ENCODE assay signal across 21 cellular contexts in genomic region chr3:112352720-112353119, GRCh38. TPM values are rescaled to one million over a fixed set of nuclear protein-coding genes. Genes with fewer than 3 reads are reported as not detected.
DNase-seq lines count a peak whose midpoint lies in the region; ATAC-seq and TF ChIP-seq lines count a peak whose summit lies in the region.
"Had no signal": no experiment of that assay in that cellular context is flagged by ENCODE, and none has a peak within 500 bp of the region (broad histone marks: within the 10 kb centered on the region; RNA-seq: fewer than 3 reads in every experiment).

No MANE protein-coding gene starts in this region.

- H3K9me3 ChIP-seq in left ventricle myocardium inferior (replicated peaks) = no peaks in the 10 kb centered on the region
- no peaks in the 10 kb centered on the region for H3K9me3 ChIP-seq in HUES6 (ENCODE audit: control insufficient read depth, insufficient read depth, low read depth, low read length)
- no peaks in the 10 kb centered on the region for H3K9me3 ChIP-seq in thoracic aorta
- H3K9me3 ChIP-seq: Caco-2, MG63 had no signal

- H3K36me3 ChIP-seq in left ventricle myocardium inferior (no peaks in the 10 kb centered on the region), HUES6 (ENCODE audit: control insufficient read depth, insufficient read depth, low read length) (peaks cover 67% of the 10 kb centered on the region), thoracic aorta (peaks cover 13% of the 10 kb centered on the region)
- H3K36me3 ChIP-seq: MG63 had no signal

- H3K9ac ChIP-seq in HUES6 (ENCODE audit: low read length) = no peak overlapping the region
- H3K9ac ChIP-seq: GM23248 had no signal

- no peak for ATAC-seq in Right ventricle myocardium superior (ENCODE audit: poor library complexity)
- ATAC-seq in thoracic aorta (ENCODE audit: insufficient number of reproducible peaks, low FRiP score, low read depth) = no peak

- H3K27ac ChIP-seq in left ventricle myocardium inferior (replicated peaks) = peak overlapping the region; percentile 82
- peak overlapping the region; percentile 10; the same call in 1 of the 2 replicates for H3K27ac ChIP-seq in HUES6 (ENCODE audit: low read depth, low read length)
- H3K27ac ChIP-seq in thoracic aorta = peak overlapping the region; percentile 68 to 72
- H3K27ac ChIP-seq: GM23248, PC-9 had no signal

- H3K4me1 ChIP-seq in left ventricle myocardium inferior (peaks cover 46% of the 10 kb centered on the region), HUES6 (ENCODE audit: control insufficient read depth, insufficient read depth, low read length) (peaks cover 72% of the 10 kb centered on the region), thoracic aorta (ENCODE audit: control insufficient read depth in 1 of 2, low read depth in 2 of 2) (peaks cover 11 to 38% of the 10 kb centered on the region in 2 donors)
- H3K4me1 ChIP-seq: Caco-2 had no signal

- DNase-seq in left ventricle myocardium inferior (no peak), Right ventricle myocardium superior (no peak), fibroblast of the aortic adventitia (ENCODE audit: low read depth) (peak; percentile 36), thoracic aorta (ENCODE audit: low spot score) (no peak), HPDE6-E6E7 (ENCODE audit: extremely low spot score) (no peak), RPMI8226 (no peak)
- DNase-seq in activated CD8-positive, alpha-beta memory T cell treated with anti-CD3 and anti-CD28 coated beads for 24 hours = no peak
- DNase-seq: Caco-2; CD4-positive, alpha-beta T cell; GDM1; GM23248; Kasumi-1; MG63; NCI-H1048; NCI-H1436; NCI-H1930; NCI-H345; NCI-H524 treated with DMSO at 0.1 percent for 48 hours; PC-9 had no signal

- H3K27me3 ChIP-seq in left ventricle myocardium inferior (ENCODE audit: low read depth) = no peaks in the 10 kb centered on the region
- no peaks in the 10 kb centered on the region for H3K27me3 ChIP-seq in HUES6 (ENCODE audit: control insufficient read depth, insufficient read depth, low read length)
- H3K27me3 ChIP-seq in thoracic aorta (replicated peaks; ENCODE audit: insufficient read depth) = no peaks in the 10 kb centered on the region

- intact Hi-C loops in left ventricle myocardium inferior (cut with micrococcal nuclease) = no loop called here
- intact Hi-C loops in Right ventricle myocardium superior (cut with DNase I) = no loop called here

- H3K4me3 ChIP-seq in left ventricle myocardium inferior (no peak overlapping the region), HUES6 (ENCODE audit: low read depth, low read length) (no peak overlapping the region), fibroblast of the aortic adventitia (ENCODE audit: low read depth, low read length) (no peak overlapping the region), thoracic aorta (no peak overlapping the region)
- H3K4me3 ChIP-seq: GM23248, MG63, PC-9 had no signal

- TF ChIP-seq CTCF in left ventricle myocardium inferior (IDR thresholded peaks at IDR 0.05; ENCODE audit: borderline replicate concordance) = no peak
- TF ChIP-seq CTCF in fibroblast of the aortic adventitia (IDR thresholded peaks at IDR 0.05; ENCODE audit: insufficient read depth, low read length) = no peak
- TF ChIP-seq CTCF in thoracic aorta (IDR thresholded peaks at IDR 0.05) = no peak

RNA-seq across cellular contexts. Expression of gene CD200, which starts 19.8 kb away (rescaled TPM):
- total RNA-seq in left ventricle myocardium inferior (1.1 TPM), Right ventricle myocardium superior (0.91 TPM), fibroblast of the aortic adventitia (ENCODE audit: low replicate concordance) (3.3 and 3.7 TPM in 2 replicates), thoracic aorta (10 to 100 TPM; 22.5 to 42.2 TPM)
- total RNA-seq: GM23248, HT1080 had no signal

RNA-seq across cellular contexts. Expression of gene SLC9C1, which starts 58.7 kb away (rescaled TPM):
- 1.3 TPM for total RNA-seq in left ventricle myocardium inferior
- 1.7 TPM for total RNA-seq in Right ventricle myocardium superior
- 0.33 and 0.45 TPM in 2 replicates for total RNA-seq in fibroblast of the aortic adventitia (ENCODE audit: low replicate concordance)
- total RNA-seq in thoracic aorta = not detected
- total RNA-seq: Caco-2; CD4-positive, alpha-beta T cell; GM23248; HT1080; PC-9 had no signal

Comparison
In these comparisons a context has a peak if more than half of its experiments do, and no peak if none do; other contexts are left out.
1. H3K27ac ChIP-seq: peak in every context shown above with its lines; median percentile 82 in left ventricle myocardium inferior; 70 in thoracic aorta; 10 in HUES6.